ENCODE assay signal across 8 cellular contexts in genomic region chr3:113744941-113745272, GRCh38. TPM values are rescaled to one million over a fixed set of nuclear protein-coding genes. Genes with fewer than 3 reads are reported as not detected.
DNase-seq lines count a peak whose midpoint lies in the region; ATAC-seq, FAIRE-seq and TF ChIP-seq lines count a peak whose summit lies in the region.

No MANE protein-coding gene starts in this region.

- no peak for TF ChIP-seq CTCF in Caco-2 (IDR thresholded peaks at IDR 0.05; ENCODE audit: insufficient read depth in 1 of 2, low read depth in 1 of 2, low read length in 1 of 2, severe bottlenecking in 1 of 2, unreplicated experiment in 1 of 2)
- TF ChIP-seq CTCF in OCI-LY7 (conservative IDR thresholded peaks at IDR 0.05; ENCODE audit: low read length) = no peak
- no peak for TF ChIP-seq CTCF in endothelial cell of umbilical vein (IDR thresholded peaks at IDR 0.05; ENCODE audit: extremely low read depth in 1 of 2, insufficient read depth in 1 of 2, low read depth in 1 of 2, low read length in 2 of 2)
- no peak for TF ChIP-seq CTCF in osteoblast (IDR thresholded peaks at IDR 0.05; ENCODE audit: extremely low read depth, low read depth, low read length)

- H3K9me3 ChIP-seq in Caco-2 (no peaks in the 10 kb centered on the region), OCI-LY7 (ENCODE audit: low read length) (no peaks in the 10 kb centered on the region), endothelial cell of umbilical vein (replicated peaks; ENCODE audit: control insufficient read depth, insufficient read depth, low read length) (no peaks in the 10 kb centered on the region), osteoblast (ENCODE audit: low read depth, low read length) (no peaks in the 10 kb centered on the region)

- peak overlapping the region; percentile 100 for H3K27ac Mint-ChIP-seq in Caco-2 (ENCODE audit: unreplicated experiment)

- H3K79me2 ChIP-seq in OCI-LY7 (ENCODE audit: insufficient read depth, low read depth, low read length) (peaks cover 88% of the 10 kb centered on the region), endothelial cell of umbilical vein (ENCODE audit: control insufficient read depth, insufficient read depth, low read length) (peaks cover 90% of the 10 kb centered on the region), osteoblast (ENCODE audit: insufficient read depth, low read length) (peaks cover 91% of the 10 kb centered on the region)

- H4K20me1 ChIP-seq in OCI-LY7 (ENCODE audit: insufficient read depth, low read length) (peaks cover 46% of the 10 kb centered on the region), endothelial cell of umbilical vein (replicated peaks; ENCODE audit: control insufficient read depth, extremely low read depth, insufficient read depth, low read length) (no peaks in the 10 kb centered on the region), osteoblast (ENCODE audit: insufficient read depth, low read length) (peaks cover 33% of the 10 kb centered on the region)

- no peaks in the 10 kb centered on the region for H3K9me1 ChIP-seq in endothelial cell of umbilical vein (replicated peaks; ENCODE audit: control insufficient read depth, extremely low read depth, insufficient read depth, low read length)

- DNase-seq in Caco-2 = no peak
- DNase-seq in OCI-LY7 (ENCODE audit: low spot score) = no peak
- DNase-seq in endothelial cell of umbilical vein (ENCODE audit: low read depth, low spot score) = no peak
- DNase-seq in osteoblast (ENCODE audit: insufficient read length, low spot score, missing footprints) = no peak
- DNase-seq in COR-L47 (lab: John Stamatoyannopoulos, UW) = no peak
- DNase-seq in NCI-H774 (lab: John Stamatoyannopoulos, UW) = no peak
- no peak for DNase-seq in AML-193 (lab: John Stamatoyannopoulos, UW)

- no peak overlapping the region for H2AFZ ChIP-seq in OCI-LY7 (ENCODE audit: low read length)
- no peak overlapping the region for H2AFZ ChIP-seq in endothelial cell of umbilical vein (ENCODE audit: low read depth, low read length)
- peak overlapping the region; percentile 9 for H2AFZ ChIP-seq in osteoblast (ENCODE audit: low read length)

- intact Hi-C loops in Caco-2 (cut with micrococcal nuclease; ENCODE audit: unreplicated experiment) = loop anchor here (1.0 to 5.0 kb wide), 4 partner anchors 9 to 228 kb away; partner anchors contain the start of genes SPICE1 and ZDHHC23
- intact Hi-C loops in OCI-LY7 (cut with micrococcal nuclease; ENCODE audit: unreplicated experiment) = loop anchor here (1.0 to 5.0 kb wide), 7 partner anchors 9 to 712 kb away; partner anchors contain the start of genes CCDC191, QTRT2, USF3 and ZDHHC23
- intact Hi-C loops in endothelial cell of umbilical vein (cut with micrococcal nuclease) = loop anchor here (1.0 to 5.0 kb wide), 5 partner anchors 9 to 1402 kb away; partner anchors contain the start of genes USF3 and ZBTB20

- H3K27ac ChIP-seq in OCI-LY7 (ENCODE audit: low read depth, low read length, poor library complexity, severe bottlenecking) = peak overlapping the region; percentile 95
- peak overlapping the region; percentile 99 for H3K27ac ChIP-seq in endothelial cell of umbilical vein (ENCODE audit: insufficient read depth, low read depth, low read length)
- H3K27ac ChIP-seq in osteoblast (ENCODE audit: low read depth, low read length) = peak overlapping the region; percentile 100

- POLR2A ChIA-PET in Caco-2 (lab: Charles Lee) (interaction anchor here (1.4 kb wide), 1 partner anchor 49 kb away, joined by 4 read pairs; the partner anchor contains the start of gene USF3), OCI-LY7 (lab: Charles Lee) (interaction anchor here (0.5 to 1.4 kb wide), 11 partner anchors 9 to 313 kb away, joined by 3 to 9 read pairs (median 3); no protein-coding TSS in a partner anchor), endothelial cell of umbilical vein (lab: Charles Lee) (interaction anchor here (0.6 to 1.7 kb wide), 2 partner anchors 38 to 48 kb away, joined by 6 to 9 read pairs; partner anchors contain the start of gene USF3)

- BruUV-seq in Caco-2 (replicated peaks; lab: Mats Ljungman, UMichigan) (TSS peak; percentile 27), OCI-LY7 (replicated peaks; lab: Mats Ljungman, UMichigan) (no TSS peak), endothelial cell of umbilical vein (replicated peaks; lab: Mats Ljungman, UMichigan) (no TSS peak)

- peaks cover 16% of the 10 kb centered on the region for H3K4me1 Mint-ChIP-seq in Caco-2 (ENCODE audit: low read depth, unreplicated experiment)

- peak overlapping the region; percentile 96 for H3K9ac ChIP-seq in endothelial cell of umbilical vein (replicated peaks; ENCODE audit: extremely low read depth, insufficient read depth, low read length)

- TF ChIP-seq POLR2A in endothelial cell of umbilical vein (IDR thresholded peaks at IDR 0.05; ENCODE audit: low read depth, low read length) = peak; percentile 14

- H3K36me3 ChIP-seq in Caco-2 (ENCODE audit: control insufficient read depth, insufficient read depth, low read length) = no peaks in the 10 kb centered on the region
- peaks cover 47% of the 10 kb centered on the region for H3K36me3 ChIP-seq in OCI-LY7 (ENCODE audit: insufficient read depth, low read length)
- H3K36me3 ChIP-seq in endothelial cell of umbilical vein (ENCODE audit: control insufficient read depth in 2 of 2, extremely low read depth in 1 of 2, insufficient read depth in 2 of 2, low read length in 2 of 2) = no peaks in the 10 kb centered on the region
- no peaks in the 10 kb centered on the region for H3K36me3 ChIP-seq in osteoblast (ENCODE audit: insufficient read depth, low read length)

- no peak for FAIRE-seq in endothelial cell of umbilical vein (lab: Jason Lieb, UNC)

- H3K4me2 ChIP-seq in OCI-LY7 (ENCODE audit: low read length) (peak overlapping the region; percentile 100), endothelial cell of umbilical vein (ENCODE audit: insufficient read depth, low read length) (peak overlapping the region; percentile 95), osteoblast (ENCODE audit: insufficient read depth, low read length) (peak overlapping the region; percentile 89)

- dilution Hi-C loops in endothelial cell of umbilical vein (cut with MboI; ENCODE audit: extremely low pct_ligation_motif_present, low sequenced_read_pairs) = no loop called here

- no peaks in the 10 kb centered on the region for H3K9me3 Mint-ChIP-seq in Caco-2 (ENCODE audit: unreplicated experiment)

- peaks cover 37% of the 10 kb centered on the region for H3K36me3 Mint-ChIP-seq in Caco-2 (ENCODE audit: insufficient read depth, unreplicated experiment)

- no peaks in the 10 kb centered on the region for H3K9me2 ChIP-seq in OCI-LY7 (ENCODE audit: insufficient read depth, low read length)

- no peaks in the 10 kb centered on the region for H3K27me3 Mint-ChIP-seq in Caco-2 (ENCODE audit: insufficient read depth, unreplicated experiment)

- 0 out of 2 replicates have a peak, but pooled peaks cover 3% of the 10 kb centered on the region for H3K4me1 ChIP-seq in Caco-2
- H3K4me1 ChIP-seq in OCI-LY7 (ENCODE audit: insufficient read depth, low read length, poor library complexity, severe bottlenecking) = peaks cover 56% of the 10 kb centered on the region
- H3K4me1 ChIP-seq in endothelial cell of umbilical vein (ENCODE audit: control insufficient read depth, extremely low read depth, insufficient read depth, low read length) = peaks cover 38% of the 10 kb centered on the region
- H3K4me1 ChIP-seq in osteoblast (ENCODE audit: insufficient read depth, low read length) = peaks cover 47% of the 10 kb centered on the region

- no peak for ATAC-seq in HG02763 (IDR thresholded peaks at IDR 0.05; ENCODE audit: unreplicated experiment)

- no peaks in the 10 kb centered on the region for H3K27me3 ChIP-seq in Caco-2 (replicated peaks; ENCODE audit: control insufficient read depth, insufficient read depth, low read length)
- H3K27me3 ChIP-seq in endothelial cell of umbilical vein (ENCODE audit: control insufficient read depth in 2 of 2, insufficient read depth in 2 of 2, low read length in 2 of 2) = no peaks in the 10 kb centered on the region
- no peaks in the 10 kb centered on the region for H3K27me3 ChIP-seq in osteoblast (ENCODE audit: insufficient read depth, low read length)

- peak overlapping the region; percentile 96 for H3K4me3 Mint-ChIP-seq in Caco-2 (ENCODE audit: unreplicated experiment)

- CTCF ChIA-PET in Caco-2 (lab: Charles Lee) (interaction anchor here (0.7 to 3.2 kb wide), 10 partner anchors 9 to 229 kb away, joined by 3 to 37 read pairs (median 4); partner anchors contain the start of gene USF3), OCI-LY7 (lab: Charles Lee; ENCODE audit: unreplicated experiment) (interaction anchor here (1.1 to 2.0 kb wide), 2 partner anchors 9 to 10 kb away, joined by 4 to 10 read pairs; no protein-coding TSS in a partner anchor), endothelial cell of umbilical vein (lab: Charles Lee) (interaction anchor here (0.6 to 3.6 kb wide), 39 partner anchors 9 to 1495 kb away, joined by 3 to 61 read pairs (median 4); partner anchors contain the start of genes CCDC191, GRAMD1C, QTRT2 and USF3)

- H3K4me3 ChIP-seq in Caco-2 (ENCODE audit: low read depth, low read length) (peak overlapping the region; percentile 78), OCI-LY7 (ENCODE audit: low read depth, low read length, poor library complexity, severe bottlenecking) (peak overlapping the region; percentile 83), endothelial cell of umbilical vein (replicated peaks in 1 of 3; ENCODE audit: insufficient read depth in 1 of 3, low read depth in 1 of 3, low read length in 3 of 3) (peak overlapping the region; percentile 93 to 95 (median 95)), osteoblast (ENCODE audit: insufficient read depth, low read length) (peak overlapping the region; percentile 93)

RNA-seq across cellular contexts. Expression of gene NAA50, which starts 1.1 kb away (rescaled TPM):
- total RNA-seq in Caco-2 (2022) = 182 and 188 TPM in 2 replicates
- 223 and 225 TPM in 2 replicates for total RNA-seq in OCI-LY7 (2014; rRNA removed; shearing (Covaris generic))
- 159 and 172 TPM in 2 replicates for total RNA-seq in OCI-LY7 (2022)
- 152 and 160 TPM in 2 replicates for total RNA-seq in endothelial cell of umbilical vein
- polyA plus RNA-seq in endothelial cell of umbilical vein = 53.1 and 54.0 TPM in 2 replicates
- polyA plus RNA-seq in endothelial cell of umbilical vein (2011; cell fraction: cytosol; rRNA removed) = 63.9 and 66.7 TPM in 2 replicates
- 48.1 and 52.9 TPM in 2 replicates for polyA plus RNA-seq in endothelial cell of umbilical vein (2011; cell fraction: nucleus; rRNA removed)
- 122 and 184 TPM in 2 replicates for polyA plus RNA-seq in endothelial cell of umbilical vein (2012)
- 41.3 and 57.2 TPM in 2 replicates for polyA minus RNA-seq in endothelial cell of umbilical vein
- polyA minus RNA-seq in endothelial cell of umbilical vein (2011; cell fraction: cytosol; rRNA and poly(A)+ RNA removed) = 151 TPM
- 35.2 and 54.4 TPM in 2 replicates for polyA minus RNA-seq in endothelial cell of umbilical vein (2011; cell fraction: nucleus; rRNA and poly(A)+ RNA removed)
- 163 and 169 TPM in 2 replicates for total RNA-seq in osteoblast

RNA-seq across cellular contexts. Expression of gene ATP6V1A, which starts 1.9 kb away (rescaled TPM):
- total RNA-seq in Caco-2 (2022) = 93.0 and 96.4 TPM in 2 replicates
- 22.1 and 26.5 TPM in 2 replicates for total RNA-seq in OCI-LY7 (2014; rRNA removed; shearing (Covaris generic))
- 63.2 and 77.3 TPM in 2 replicates for total RNA-seq in OCI-LY7 (2022)
- 94.2 and 96.9 TPM in 2 replicates for total RNA-seq in endothelial cell of umbilical vein
- 14.9 and 20.9 TPM in 2 replicates for polyA plus RNA-seq in endothelial cell of umbilical vein
- 20.6 and 23.1 TPM in 2 replicates for polyA plus RNA-seq in endothelial cell of umbilical vein (2011; cell fraction: cytosol; rRNA removed)
- polyA plus RNA-seq in endothelial cell of umbilical vein (2011; cell fraction: nucleus; rRNA removed) = 28.4 and 32.2 TPM in 2 replicates
- polyA plus RNA-seq in endothelial cell of umbilical vein (2012) = 43.0 and 44.6 TPM in 2 replicates
- polyA minus RNA-seq in endothelial cell of umbilical vein = 110 and 131 TPM in 2 replicates
- polyA minus RNA-seq in endothelial cell of umbilical vein (2011; cell fraction: cytosol; rRNA and poly(A)+ RNA removed) = 42.0 TPM
- 30.5 and 49.8 TPM in 2 replicates for polyA minus RNA-seq in endothelial cell of umbilical vein (2011; cell fraction: nucleus; rRNA and poly(A)+ RNA removed)
- 140 and 166 TPM in 2 replicates for total RNA-seq in osteoblast

RNA-seq across cellular contexts. Expression of gene USF3, which starts 48.5 kb away (rescaled TPM):
- total RNA-seq in Caco-2 (2022) (10.9 and 12.1 TPM in 2 replicates), OCI-LY7 (2022) (18.1 and 20.0 TPM in 2 replicates), endothelial cell of umbilical vein (10.5 and 10.9 TPM in 2 replicates), osteoblast (10.5 and 11.2 TPM in 2 replicates)
- total RNA-seq in OCI-LY7 (2014; rRNA removed; shearing (Covaris generic)) = 8.0 and 11.7 TPM in 2 replicates
- polyA plus RNA-seq in endothelial cell of umbilical vein = 6.5 and 7.0 TPM in 2 replicates
- polyA plus RNA-seq in endothelial cell of umbilical vein (2011; cell fraction: cytosol; rRNA removed) = 6.5 and 7.5 TPM in 2 replicates
- 7.7 and 8.9 TPM in 2 replicates for polyA plus RNA-seq in endothelial cell of umbilical vein (2011; cell fraction: nucleus; rRNA removed)
- polyA plus RNA-seq in endothelial cell of umbilical vein (2012) = 3.0 and 4.1 TPM in 2 replicates
- polyA minus RNA-seq in endothelial cell of umbilical vein = 25.1 and 25.5 TPM in 2 replicates
- polyA minus RNA-seq in endothelial cell of umbilical vein (2011; cell fraction: cytosol; rRNA and poly(A)+ RNA removed) = 7.7 TPM
- 17.5 and 23.8 TPM in 2 replicates for polyA minus RNA-seq in endothelial cell of umbilical vein (2011; cell fraction: nucleus; rRNA and poly(A)+ RNA removed)
